1 cellular context compared by ENCODE assay signal in genomic region chr22:49500076-49500460, GRCh38.
A peak's percentile ranks its signal among the peaks of the same experiment; 100 is the strongest.
TF ChIP-seq lines count a peak whose summit lies in the region.

No MANE protein-coding gene starts in this region.

TF ChIP-seq in K562, 482 proteins besides CTCF, POLR2A, EP300 and RAD21 (continued from another document):
- no peak for TF ChIP-seq ZSCAN32 (CRISPR knock-in tag; IDR thresholded peaks at IDR 0.05)
- TF ChIP-seq CCNT2 (IDR thresholded peaks at IDR 0.05; ENCODE audit: borderline replicate concordance, extremely low read depth, insufficient read length, low read depth, low read length) = no peak
- TF ChIP-seq SMARCA5 (IDR thresholded peaks at IDR 0.05) = peak; percentile 18; the same call in 1 of the 2 replicates
- TF ChIP-seq ZNF239 (CRISPR knock-in tag; IDR thresholded peaks at IDR 0.05) = no peak
- no peak for TF ChIP-seq POLR2AphosphoS2 (IDR thresholded peaks at IDR 0.05; ENCODE audit: low read length)
- TF ChIP-seq, protein P1, sequence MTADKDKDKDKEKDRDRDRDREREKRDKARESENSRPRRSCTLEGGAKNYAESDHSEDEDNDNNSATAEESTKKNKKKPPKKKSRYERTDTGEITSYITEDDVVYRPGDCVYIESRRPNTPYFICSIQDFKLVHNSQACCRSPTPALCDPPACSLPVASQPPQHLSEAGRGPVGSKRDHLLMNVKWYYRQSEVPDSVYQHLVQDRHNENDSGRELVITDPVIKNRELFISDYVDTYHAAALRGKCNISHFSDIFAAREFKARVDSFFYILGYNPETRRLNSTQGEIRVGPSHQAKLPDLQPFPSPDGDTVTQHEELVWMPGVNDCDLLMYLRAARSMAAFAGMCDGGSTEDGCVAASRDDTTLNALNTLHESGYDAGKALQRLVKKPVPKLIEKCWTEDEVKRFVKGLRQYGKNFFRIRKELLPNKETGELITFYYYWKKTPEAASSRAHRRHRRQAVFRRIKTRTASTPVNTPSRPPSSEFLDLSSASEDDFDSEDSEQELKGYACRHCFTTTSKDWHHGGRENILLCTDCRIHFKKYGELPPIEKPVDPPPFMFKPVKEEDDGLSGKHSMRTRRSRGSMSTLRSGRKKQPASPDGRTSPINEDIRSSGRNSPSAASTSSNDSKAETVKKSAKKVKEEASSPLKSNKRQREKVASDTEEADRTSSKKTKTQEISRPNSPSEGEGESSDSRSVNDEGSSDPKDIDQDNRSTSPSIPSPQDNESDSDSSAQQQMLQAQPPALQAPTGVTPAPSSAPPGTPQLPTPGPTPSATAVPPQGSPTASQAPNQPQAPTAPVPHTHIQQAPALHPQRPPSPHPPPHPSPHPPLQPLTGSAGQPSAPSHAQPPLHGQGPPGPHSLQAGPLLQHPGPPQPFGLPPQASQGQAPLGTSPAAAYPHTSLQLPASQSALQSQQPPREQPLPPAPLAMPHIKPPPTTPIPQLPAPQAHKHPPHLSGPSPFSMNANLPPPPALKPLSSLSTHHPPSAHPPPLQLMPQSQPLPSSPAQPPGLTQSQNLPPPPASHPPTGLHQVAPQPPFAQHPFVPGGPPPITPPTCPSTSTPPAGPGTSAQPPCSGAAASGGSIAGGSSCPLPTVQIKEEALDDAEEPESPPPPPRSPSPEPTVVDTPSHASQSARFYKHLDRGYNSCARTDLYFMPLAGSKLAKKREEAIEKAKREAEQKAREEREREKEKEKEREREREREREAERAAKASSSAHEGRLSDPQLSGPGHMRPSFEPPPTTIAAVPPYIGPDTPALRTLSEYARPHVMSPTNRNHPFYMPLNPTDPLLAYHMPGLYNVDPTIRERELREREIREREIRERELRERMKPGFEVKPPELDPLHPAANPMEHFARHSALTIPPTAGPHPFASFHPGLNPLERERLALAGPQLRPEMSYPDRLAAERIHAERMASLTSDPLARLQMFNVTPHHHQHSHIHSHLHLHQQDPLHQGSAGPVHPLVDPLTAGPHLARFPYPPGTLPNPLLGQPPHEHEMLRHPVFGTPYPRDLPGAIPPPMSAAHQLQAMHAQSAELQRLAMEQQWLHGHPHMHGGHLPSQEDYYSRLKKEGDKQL (CRISPR knock-in tag; IDR thresholded peaks at IDR 0.05; ENCODE audit: borderline replicate concordance) = no peak
- TF ChIP-seq ZBTB2 (IDR thresholded peaks at IDR 0.05) = peak; percentile 94
- TF ChIP-seq TRIM24 (IDR thresholded peaks at IDR 0.05) = peak; percentile 83 to 88; a peak in 3 of 4 replicates
- TF ChIP-seq FOXP4 (CRISPR knock-in tag; IDR thresholded peaks at IDR 0.05; ENCODE audit: borderline replicate concordance) = no peak
- TF ChIP-seq HDGF (IDR thresholded peaks at IDR 0.05) = no peak
- no peak for TF ChIP-seq MAZ (CRISPR knock-in tag; conservative IDR thresholded peaks at IDR 0.05 in 1 of 2, IDR thresholded peaks at IDR 0.05 in 1 of 2)
- TF ChIP-seq GATAD2B (IDR thresholded peaks at IDR 0.05; ENCODE audit: borderline replicate concordance) = peak; percentile 96
- TF ChIP-seq BCOR (IDR thresholded peaks at IDR 0.05) = peak; percentile 86
- TF ChIP-seq HOXB6 (CRISPR knock-in tag; IDR thresholded peaks at IDR 0.05; ENCODE audit: borderline replicate concordance) = no peak
- no peak for TF ChIP-seq PREB (CRISPR knock-in tag; IDR thresholded peaks at IDR 0.05)
